ENCODE assay signal across 19 cellular contexts in the genomic region with DNA sequence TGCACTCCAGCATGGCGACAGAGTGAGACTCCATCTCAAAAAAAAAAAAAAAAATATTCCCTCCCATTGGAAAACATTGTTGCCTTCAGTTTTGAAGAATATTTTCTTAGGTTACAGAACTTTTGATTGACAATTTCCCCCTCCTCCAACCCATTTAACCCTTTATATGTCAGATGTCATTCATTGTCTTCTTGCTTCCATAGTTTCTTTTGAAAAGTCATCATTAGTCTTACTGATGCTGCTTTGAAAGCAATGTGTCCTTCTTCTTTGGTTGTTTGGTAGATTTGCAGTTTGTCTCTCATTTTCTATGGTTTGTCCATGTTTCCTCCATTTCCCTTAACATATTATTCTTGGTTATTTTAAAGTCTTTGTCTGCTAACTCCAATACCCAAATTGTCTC. TPM values are rescaled to one million over a fixed set of nuclear protein-coding genes. Genes with fewer than 3 reads are reported as not detected.
DNase-seq lines count a peak whose midpoint lies in the region.
"Had no signal": no experiment of that assay in that cellular context is flagged by ENCODE, and none has a peak within 500 bp of the region (broad histone marks: within the 10 kb centered on the region; RNA-seq: fewer than 3 reads in every experiment).

No MANE protein-coding gene starts in this region.

- peaks cover 78% of the 10 kb centered on the region for H3K36me3 ChIP-seq in BLaER1
- peaks cover 21% of the 10 kb centered on the region for H3K36me3 ChIP-seq in CD8-positive, alpha-beta memory T cell (ENCODE audit: insufficient read depth, low read length)

- H4K20me1 ChIP-seq in BLaER1, result no peaks in the 10 kb centered on the region

- no peaks in the 10 kb centered on the region for H3K4me1 ChIP-seq in BLaER1
- no peaks in the 10 kb centered on the region for H3K4me1 ChIP-seq in CD8-positive, alpha-beta memory T cell (ENCODE audit: insufficient read depth, low read length)

- H3K4me3 Mint-ChIP-seq in CD8-positive, alpha-beta memory T cell, result no peak overlapping the region
- H3K4me3 Mint-ChIP-seq: CD8-positive, alpha-beta T cell had no signal

- peaks cover 0 to 5% of the 10 kb centered on the region in 2 donors for H3K27me3 Mint-ChIP-seq in CD8-positive, alpha-beta memory T cell

- peak overlapping the region; percentile 4; the same call in 1 of the 2 replicates for H3K4me3 ChIP-seq in BLaER1
- no peak overlapping the region for H3K4me3 ChIP-seq in CD8-positive, alpha-beta memory T cell (ENCODE audit: low read length)

- H3K27ac Mint-ChIP-seq in CD8-positive, alpha-beta memory T cell, result no peak overlapping the region
- H3K27ac Mint-ChIP-seq: CD8-positive, alpha-beta T cell had no signal

- POLR2A ChIA-PET in CD8-positive, alpha-beta memory T cell (lab: Charles Lee), result no interaction called here

- H3K4me1 Mint-ChIP-seq in CD8-positive, alpha-beta memory T cell, result no peaks in the 10 kb centered on the region

- DNase-seq in KBM-7, result peak; percentile 3
- DNase-seq in amniotic epithelial cell (ENCODE audit: low read depth), result peak; percentile 11
- DNase-seq in left kidney (ENCODE audit: low read depth, low spot score), result peak; percentile 9
- DNase-seq in DMS114 treated with DMSO at 0.1 percent for 48 hours (lab: John Stamatoyannopoulos, UW; ENCODE audit: unreplicated experiment), result no peak
- no peak for DNase-seq in CD8-positive, alpha-beta memory T cell
- no peak for DNase-seq in G401 (ENCODE audit: low spot score)
- DNase-seq: CD8-positive, alpha-beta T cell; DMS79 treated with DMSO at 0.1 percent for 48 hours; H7; MV-4-11; NCI-H1694 treated with DMSO at 0.1 percent for 48 hours; NCI-H2107; NCI-H2227 treated with DMSO at 0.1 percent for 48 hours; NCI-H510A treated with DMSO at 0.1 percent for 48 hours; NCI-H774; Right ventricle myocardium superior had no signal

- peaks cover 44 to 90% (median 83%) of the 10 kb centered on the region in 5 donors for H3K9me3 Mint-ChIP-seq in CD8-positive, alpha-beta memory T cell

- peaks cover 99% of the 10 kb centered on the region for H3K9me3 ChIP-seq in BLaER1
- H3K9me3 ChIP-seq in CD8-positive, alpha-beta memory T cell (ENCODE audit: low read length), result peaks cover 52% of the 10 kb centered on the region

- no peak overlapping the region for H3K4me2 ChIP-seq in BLaER1

- H3K36me3 Mint-ChIP-seq in CD8-positive, alpha-beta memory T cell, result peaks cover 30 to 73% (median 63%) of the 10 kb centered on the region in 3 donors

- in situ Hi-C loops in KBM-7 (cut with MboI; ENCODE audit: low pct_unique_long_range_greater_than_20kb, low sequenced_read_pairs), result no loop called here
- in situ Hi-C loops in G401 (cut with HindIII; ENCODE audit: low sequenced_read_pairs), result no loop called here

- H3K27me3 ChIP-seq in BLaER1, result no peaks in the 10 kb centered on the region
- no peaks in the 10 kb centered on the region for H3K27me3 ChIP-seq in CD8-positive, alpha-beta memory T cell (ENCODE audit: insufficient read depth, low read length, poor library complexity, severe bottlenecking)

- no peak overlapping the region for H3K27ac ChIP-seq in BLaER1
- no peak overlapping the region for H3K27ac ChIP-seq in CD8-positive, alpha-beta memory T cell (ENCODE audit: low read depth, low read length)

- CTCF ChIA-PET in CD8-positive, alpha-beta memory T cell (lab: Charles Lee), result no interaction called here

- no peak overlapping the region for H3K9ac ChIP-seq in BLaER1

RNA-seq across cellular contexts. Expression of a gene that starts 25.4 kb away (rescaled TPM):
- 10 to 100 TPM; 23.9 to 25.2 TPM for total RNA-seq in CD8-positive, alpha-beta memory T cell
- 7.3 TPM for polyA plus RNA-seq in CD8-positive, alpha-beta memory T cell
- 17.2 and 20.0 TPM in 2 replicates for total RNA-seq in G401 (2014; rRNA removed; shearing (Covaris generic))

RNA-seq across cellular contexts. Expression of a gene that starts 25.5 kb away (rescaled TPM):
- not detected for total RNA-seq in CD8-positive, alpha-beta memory T cell
- not detected for polyA plus RNA-seq in CD8-positive, alpha-beta memory T cell
- total RNA-seq in G401 (2014; rRNA removed; shearing (Covaris generic)), result not detected in 2 replicates
- total RNA-seq: CD8-positive, alpha-beta T cell; H7; OCI-LY7; Right ventricle myocardium superior had no signal
- polyA plus RNA-seq: BJ had no signal

Comparison
In these comparisons a context has a peak if more than half of its experiments do, and no peak if none do; other contexts are left out.
1. DNase-seq: peak in KBM-7 (single experiment), amniotic epithelial cell (single experiment) and left kidney (single experiment); none in DMS114 treated with DMSO at 0.1 percent for 48 hours (single experiment), CD8-positive, alpha-beta memory T cell (0 of 5) and G401 (single experiment).